In the genomic region with DNA sequence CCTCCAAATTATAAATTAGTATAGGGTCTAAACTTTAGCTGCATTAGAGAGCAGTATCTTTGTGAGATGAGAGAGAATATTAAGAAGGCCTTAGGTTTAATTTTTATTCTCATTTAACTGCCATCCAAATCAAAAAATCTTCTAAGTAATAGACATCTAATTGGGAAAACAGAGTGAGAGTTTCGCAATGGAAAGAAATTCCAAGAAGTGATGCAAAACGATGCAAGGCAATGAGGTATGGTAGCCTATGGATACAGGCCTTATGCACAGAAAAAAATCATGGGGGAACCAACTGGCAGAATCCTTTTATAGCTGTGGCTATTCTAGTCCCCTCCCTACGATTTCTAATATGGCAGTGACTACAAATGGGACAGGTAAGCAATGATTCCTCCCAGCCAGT, we compare ENCODE assay signal across 26 cellular contexts.
A peak's percentile ranks its signal among the peaks of the same experiment; 100 is the strongest.
DNase-seq lines count a peak whose midpoint lies in the region; ATAC-seq, FAIRE-seq and TF ChIP-seq lines count a peak whose summit lies in the region.
"Had no signal": no experiment of that assay in that cellular context is flagged by ENCODE, and none has a peak within 500 bp of the region (broad histone marks: within the 10 kb centered on the region; RNA-seq: fewer than 3 reads in every experiment).

No MANE protein-coding gene starts in this region.

- H3K56ac ChIP-seq in IMR-90 (ENCODE audit: extremely low read depth, insufficient read depth, low read length) = no peak overlapping the region

- H3K4ac ChIP-seq in IMR-90 (ENCODE audit: low read depth, low read length) = peak overlapping the region; percentile 59

- H4K20me1 ChIP-seq in IMR-90 (ENCODE audit: insufficient read depth, low read length) = no peaks in the 10 kb centered on the region

- H3K4me1 ChIP-seq in A549 (no peaks in the 10 kb centered on the region), IMR-90 (ENCODE audit: control insufficient read depth, insufficient read depth, low read length) (peaks cover 14% of the 10 kb centered on the region)
- H3K4me1 ChIP-seq: Caco-2, SJSA1 had no signal

- H2BK15ac ChIP-seq in IMR-90 (ENCODE audit: low read depth, low read length) = no peak overlapping the region

- H3K23ac ChIP-seq in IMR-90 (ENCODE audit: low read depth, low read length) = no peak overlapping the region

- no peak for DNase-seq in A549 (ENCODE audit: low read depth in 1 of 2, low spot score in 1 of 2)
- DNase-seq in IMR-90 = peak; percentile 37
- DNase-seq in choroid plexus epithelial cell (ENCODE audit: low read depth) = peak; percentile 43
- peak; percentile 64 for DNase-seq in fibroblast of the aortic adventitia (ENCODE audit: low read depth)
- DNase-seq in activated CD4-positive, alpha-beta T cell treated with anti-CD3 and anti-CD28 coated beads, Interleukin-2, amount 10 ng/mL, durations not matched to agents 24 days and 14 days = no peak
- no peak for DNase-seq in GM19238 (ENCODE audit: insufficient read length, low spot score)
- no peak for DNase-seq in GM19239 (ENCODE audit: insufficient read length, low spot score)
- no peak for DNase-seq in G401 (ENCODE audit: low spot score)
- DNase-seq: Caco-2; CD8-positive, alpha-beta T cell; EL; GF-D8; KBM-7; MG63; NCI-H1105 treated with DMSO at 0.1 percent for 48 hours; NCI-H146; NCI-H2029; NCI-H2227 treated with DMSO at 0.1 percent for 48 hours; NCI-H69; Right ventricle myocardium superior; RPMI8226 had no signal

- H3K9me3 Mint-ChIP-seq in activated CD4-positive, alpha-beta T cell treated with anti-CD3 and anti-CD28 coated beads, Interleukin-2, amount 10 ng/mL, durations not matched to agents 24 days and 14 days = no peaks in the 10 kb centered on the region
- H3K9me3 Mint-ChIP-seq: CD8-positive, alpha-beta T cell had no signal

- FAIRE-seq in A549 (lab: Jason Lieb, UNC) (no peak), GM19239 (lab: Jason Lieb, UNC) (no peak)
- FAIRE-seq: GM12891, H54 had no signal

- H3K9ac ChIP-seq in IMR-90 (ENCODE audit: low read depth, low read length) = no peak overlapping the region

- H2BK20ac ChIP-seq in IMR-90 (ENCODE audit: low read depth, low read length) = peak overlapping the region; percentile 41; the same call in 1 of the 2 replicates

- CTCF ChIA-PET in A549 (lab: Yijun Ruan, JAX) (interaction anchor here (1.5 to 2.2 kb wide), 5 partner anchors 10 to 295 kb away, joined by 3 to 12 read pairs (median 4); no protein-coding TSS in a partner anchor), IMR-90 (lab: Yijun Ruan, JAX) (no interaction called here)

- POLR2A ChIA-PET in A549 (lab: Yijun Ruan, JAX) = no interaction called here
- POLR2A ChIA-PET in IMR-90 (lab: Charles Lee; ENCODE audit: unreplicated experiment) = interaction anchor here (0.5 kb wide), 1 partner anchor 14 kb away, joined by 4 read pairs; no protein-coding TSS in a partner anchor

- TF ChIP-seq RAD21 in A549 (conservative IDR thresholded peaks at IDR 0.05 in 1 of 2, IDR thresholded peaks at IDR 0.05 in 1 of 2) = no peak
- TF ChIP-seq RAD21 in IMR-90 (IDR thresholded peaks at IDR 0.05; ENCODE audit: low read length) = no peak

- H2BK120ac ChIP-seq in IMR-90 (ENCODE audit: low read depth, low read length) = peak overlapping the region; percentile 70

- in situ Hi-C loops in IMR-90 (cut with MboI; ENCODE audit: low sequenced_read_pairs) (no loop called here), G401 (cut with HindIII; ENCODE audit: low sequenced_read_pairs) (no loop called here)

- no peak overlapping the region for H3K4me3 Mint-ChIP-seq in activated CD4-positive, alpha-beta T cell treated with anti-CD3 and anti-CD28 coated beads, Interleukin-2, amount 10 ng/mL, durations not matched to agents 24 days and 14 days
- H3K4me3 Mint-ChIP-seq: CD8-positive, alpha-beta T cell had no signal

- dilution Hi-C loops in IMR-90 (cut with HindIII; ENCODE audit: low sequenced_read_pairs, unreplicated experiment) = no loop called here

- no peak for TF ChIP-seq EP300 in A549 (IDR thresholded peaks at IDR 0.05)

- H3K4me1 Mint-ChIP-seq in activated CD4-positive, alpha-beta T cell treated with anti-CD3 and anti-CD28 coated beads, Interleukin-2, amount 10 ng/mL, durations not matched to agents 24 days and 14 days = no peaks in the 10 kb centered on the region

- peak overlapping the region; percentile 78 for H3K14ac ChIP-seq in IMR-90 (replicated peaks; ENCODE audit: low read depth, low read length)

- TF ChIP-seq CTCF in A549 (IDR thresholded peaks at IDR 0.05) = no peak
- no peak for TF ChIP-seq CTCF in IMR-90 (conservative IDR thresholded peaks at IDR 0.05; ENCODE audit: low read depth, low read length)
- TF ChIP-seq CTCF in choroid plexus epithelial cell (conservative IDR thresholded peaks at IDR 0.05; ENCODE audit: low read depth, low read length) = no peak
- TF ChIP-seq CTCF in fibroblast of the aortic adventitia (IDR thresholded peaks at IDR 0.05; ENCODE audit: insufficient read depth, low read length) = no peak

- H4K91ac ChIP-seq in IMR-90 (ENCODE audit: insufficient read depth, low read depth, low read length) = peak overlapping the region; percentile 77

- H3K27me3 Mint-ChIP-seq in activated CD4-positive, alpha-beta T cell treated with anti-CD3 and anti-CD28 coated beads, Interleukin-2, amount 10 ng/mL, durations not matched to agents 24 days and 14 days = no peaks in the 10 kb centered on the region

- no peak overlapping the region for H2AFZ ChIP-seq in IMR-90 (replicated peaks; ENCODE audit: low read length, poor library complexity)

- intact Hi-C loops in IMR-90 (cut with micrococcal nuclease) = no loop called here
- intact Hi-C loops in activated CD4-positive, alpha-beta T cell treated with anti-CD3 and anti-CD28 coated beads, Interleukin-2, amount 10 ng/mL, durations not matched to agents 24 days and 14 days (cut with micrococcal nuclease) = no loop called here

- peak overlapping the region; percentile 80 for H2BK5ac ChIP-seq in IMR-90 (ENCODE audit: low read depth, low read length, poor library complexity, severe bottlenecking)

- no TSS peak for BruUV-seq in IMR-90 (replicated peaks; lab: Mats Ljungman, UMichigan)

- ATAC-seq in A549 (no peak), IMR-90 (ENCODE audit: low read depth) (no peak)
- ATAC-seq: CD8-positive, alpha-beta T cell had no signal

- no peak overlapping the region for H3K4me2 ChIP-seq in A549
- H3K4me2 ChIP-seq in IMR-90 (ENCODE audit: low read depth, low read length) = no peak overlapping the region

- peaks cover 9% of the 10 kb centered on the region for H3K9me1 ChIP-seq in IMR-90 (ENCODE audit: insufficient read depth, low read length)

- no peaks in the 10 kb centered on the region for H3K27me3 ChIP-seq in IMR-90 (ENCODE audit: control insufficient read depth, insufficient read depth, low read length)
- H3K27me3 ChIP-seq: MG63, SJSA1 had no signal

- peak overlapping the region; percentile 30 to 59; a peak in 3 of 4 replicates for H4K8ac ChIP-seq in IMR-90 (ENCODE audit: low read depth in 2 of 2, low read length in 2 of 2)

- H3K36me3 Mint-ChIP-seq in activated CD4-positive, alpha-beta T cell treated with anti-CD3 and anti-CD28 coated beads, Interleukin-2, amount 10 ng/mL, durations not matched to agents 24 days and 14 days (ENCODE audit: low read depth) = no peaks in the 10 kb centered on the region
- H3K36me3 Mint-ChIP-seq: CD8-positive, alpha-beta T cell had no signal

- peaks cover 7% of the 10 kb centered on the region for H3K36me3 ChIP-seq in IMR-90 (ENCODE audit: control insufficient read depth, insufficient read depth, low read length)
- H3K36me3 ChIP-seq: MG63, SJSA1 had no signal

- H3K27ac ChIP-seq in A549 = no peak overlapping the region
- peak overlapping the region; percentile 68; the same call in 1 of the 2 replicates for H3K27ac ChIP-seq in IMR-90 (ENCODE audit: insufficient read depth, low read length)
- H3K27ac ChIP-seq: C4-2B, HL-60, SJSA1 had no signal

- H2AK9ac ChIP-seq in IMR-90 (replicated peaks; ENCODE audit: low read depth, low read length, poor library complexity) = no peak overlapping the region

- peaks cover 34 to 67% of the 10 kb centered on the region in 2 experiments for H3K79me1 ChIP-seq in IMR-90 (ENCODE audit: low read depth in 1 of 2, low read length in 2 of 2)

- TF ChIP-seq POLR2A in A549 (IDR thresholded peaks at IDR 0.05; ENCODE audit: low read length) (no peak), IMR-90 (IDR thresholded peaks at IDR 0.05; ENCODE audit: low read depth, low read length) (no peak)

- H3K18ac ChIP-seq in IMR-90 (ENCODE audit: low read depth, low read length) = peak overlapping the region; percentile 96

- WGBS in A549 (ENCODE audit: missing lambda C conversion rate) = 61% methylated on average over 3 of the region's 3 CpGs
- WGBS in IMR-90 (ENCODE audit: extremely low coverage in 2 of 2, insufficient read length in 1 of 2), 2 experiments = 80% methylated on average over 1 of the region's 3 CpGs; no CpG with 5 or more reads in 1 of the 2 experiments

- no peak overlapping the region for H3K27ac Mint-ChIP-seq in activated CD4-positive, alpha-beta T cell treated with anti-CD3 and anti-CD28 coated beads, Interleukin-2, amount 10 ng/mL, durations not matched to agents 24 days and 14 days
- H3K27ac Mint-ChIP-seq: CD8-positive, alpha-beta T cell had no signal

- H2AK5ac ChIP-seq in IMR-90 (ENCODE audit: low read depth, low read length) = peak overlapping the region; percentile 38; the same call in 1 of the 2 replicates

- H4K5ac ChIP-seq in IMR-90 (ENCODE audit: low read depth, low read length) = peak overlapping the region; percentile 96

- no peak overlapping the region for H3K4me3 ChIP-seq in A549
- H3K4me3 ChIP-seq in IMR-90 (ENCODE audit: insufficient read depth, low read depth, low read length) = no peak overlapping the region
- no peak overlapping the region for H3K4me3 ChIP-seq in choroid plexus epithelial cell (ENCODE audit: low read depth, low read length)
- H3K4me3 ChIP-seq in fibroblast of the aortic adventitia (ENCODE audit: low read depth, low read length) = no peak overlapping the region
- H3K4me3 ChIP-seq: MG63, SJSA1 had no signal

- H3K9me3 ChIP-seq in A549 (no peaks in the 10 kb centered on the region), IMR-90 (ENCODE audit: control insufficient read depth, insufficient read depth, low read length) (no peaks in the 10 kb centered on the region; the same call in 1 of the 2 replicates)
- H3K9me3 ChIP-seq: Caco-2, MG63, SJSA1 had no signal

TF ChIP-seq in A549, 52 proteins besides CTCF, POLR2A, EP300 and RAD21:
- TF ChIP-seq CEBPB (IDR thresholded peaks at IDR 0.05) (peak; percentile 21 to 33; a peak in 2 of 4 replicates), MAFK (IDR thresholded peaks at IDR 0.05; ENCODE audit: partially characterized antibody) (no peak)

TF ChIP-seq in IMR-90, 13 proteins besides CTCF, POLR2A, EP300 and RAD21:
- TF ChIP-seq CEBPB (IDR thresholded peaks at IDR 0.05; ENCODE audit: low read depth, low read length) (peak; percentile 91), MAZ (IDR thresholded peaks at IDR 0.05; ENCODE audit: borderline replicate concordance, low read depth, low read length) (no peak)

Comparison
In these comparisons a context has a peak if more than half of its experiments do, and no peak if none do; other contexts are left out.
1. DNase-seq: peak in IMR-90 (single experiment), choroid plexus epithelial cell (single experiment) and fibroblast of the aortic adventitia (single experiment); none in A549 (0 of 2), activated CD4-positive, alpha-beta T cell treated with anti-CD3 and anti-CD28 coated beads, Interleukin-2, amount 10 ng/mL, durations not matched to agents 24 days and 14 days (single experiment), GM19238 (single experiment), GM19239 (single experiment) and G401 (single experiment).